In the genomic region with DNA sequence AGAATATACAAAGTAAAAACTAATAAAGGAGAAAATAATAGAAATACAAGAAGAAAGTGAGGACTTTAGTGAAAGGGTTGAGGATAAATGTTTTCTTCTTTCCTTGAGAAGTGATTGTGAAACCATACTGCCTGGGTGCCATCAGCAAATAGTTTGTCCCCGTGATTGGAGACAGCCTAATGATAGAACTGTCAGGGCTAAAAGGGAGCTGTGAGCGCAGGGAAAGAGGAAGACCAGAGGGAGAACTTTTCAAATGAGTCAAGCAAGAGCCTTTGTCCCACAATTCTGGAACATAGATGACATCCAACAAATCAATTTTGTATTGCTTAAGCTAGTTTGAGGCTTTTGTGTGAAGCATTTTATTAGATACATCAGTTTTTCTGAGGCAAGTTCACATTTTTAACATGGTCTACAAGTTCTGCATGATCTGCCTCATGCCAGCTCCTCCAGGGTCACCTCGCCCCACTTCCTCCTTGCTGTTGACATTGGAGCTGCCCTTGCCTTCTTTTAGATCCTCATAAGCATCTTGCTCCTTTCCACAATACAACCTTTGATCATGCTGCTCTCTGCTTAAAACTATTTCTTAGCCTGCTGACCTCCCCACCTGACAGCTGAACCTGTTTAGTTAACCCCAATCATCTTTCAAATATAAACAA, we compare ENCODE assay signal across 22 cellular contexts.
"Had no signal": no experiment of that assay in that cellular context is flagged by ENCODE, and none has a peak within 500 bp of the region (broad histone marks: within the 10 kb centered on the region; RNA-seq: fewer than 3 reads in every experiment).

No MANE protein-coding gene starts in this region.

- H3K36me3 ChIP-seq: Peyer's patch, SJCRH30 had no signal

- H3K4me1 ChIP-seq: Peyer's patch, SJCRH30 had no signal

- H3K27ac ChIP-seq: KMS-11, Peyer's patch, RWPE1, SJCRH30 had no signal

- ATAC-seq: activated CD8-positive, alpha-beta memory T cell treated with anti-CD3 and anti-CD28 coated beads, Interleukin-2, amount 10 ng/mL, durations not matched to agents 7 days and 5 days; activated naive CD4-positive, alpha-beta T cell treated with anti-CD3 and anti-CD28 coated beads, Interleukin-2, amount 50 U/mL, for 72 hours; activated naive CD8-positive, alpha-beta T cell treated with anti-CD3 and anti-CD28 coated beads, Interleukin-2, amount 50 U/mL, for 24 hours had no signal

- DNase-seq: activated B cell treated with CpG ODN at 0.5 μM for 24 hours; activated CD4-positive, alpha-beta T cell treated with anti-CD3 and anti-CD28 coated beads for 1 hour; activated CD4-positive, alpha-beta T cell treated with anti-CD3 and anti-CD28 coated beads, Interleukin-2, amount 10 ng/mL, durations not matched to agents 24 days and 14 days; activated CD4-positive, alpha-beta T cell treated with anti-CD3 and anti-CD28 coated beads, Interleukin-2, amount 50 U/mL, for 48 hours; activated CD8-positive, alpha-beta memory T cell treated with anti-CD3 and anti-CD28 coated beads, Interleukin-2, amount 10 ng/mL, durations not matched to agents 7 days and 5 days; activated effector memory CD4-positive, alpha-beta T cell treated with anti-CD3 and anti-CD28 coated beads, Interleukin-2, amount 50 U/mL, for 16 hours; activated naive CD4-positive, alpha-beta T cell treated with Interleukin-2 at 50 U/mL for 16 hours; activated naive CD8-positive, alpha-beta T cell treated with anti-CD3 and anti-CD28 coated beads, Interleukin-2, amount 50 U/mL, for 24 hours; activated T-cell treated with anti-CD3 and anti-CD28 coated beads, Interleukin-2, amount 50 U/mL, for 24 hours; NCI-H1105 treated with DMSO at 0.1 percent for 48 hours; NCI-H1436 treated with DMSO at 0.1 percent for 48 hours; NCI-H187; NCI-H2081; NCI-H446; NCI-H524; Peyer's patch; Right ventricle myocardium superior; SJCRH30; SK-N-SH had no signal

- H3K9me3 ChIP-seq: Peyer's patch, SJCRH30, SK-N-SH had no signal

- H3K27me3 ChIP-seq: Peyer's patch, SJCRH30 had no signal

- H3K4me3 ChIP-seq: Peyer's patch, SJCRH30 had no signal
